ENCODE assay signal across 7 cellular contexts in the genomic region with DNA sequence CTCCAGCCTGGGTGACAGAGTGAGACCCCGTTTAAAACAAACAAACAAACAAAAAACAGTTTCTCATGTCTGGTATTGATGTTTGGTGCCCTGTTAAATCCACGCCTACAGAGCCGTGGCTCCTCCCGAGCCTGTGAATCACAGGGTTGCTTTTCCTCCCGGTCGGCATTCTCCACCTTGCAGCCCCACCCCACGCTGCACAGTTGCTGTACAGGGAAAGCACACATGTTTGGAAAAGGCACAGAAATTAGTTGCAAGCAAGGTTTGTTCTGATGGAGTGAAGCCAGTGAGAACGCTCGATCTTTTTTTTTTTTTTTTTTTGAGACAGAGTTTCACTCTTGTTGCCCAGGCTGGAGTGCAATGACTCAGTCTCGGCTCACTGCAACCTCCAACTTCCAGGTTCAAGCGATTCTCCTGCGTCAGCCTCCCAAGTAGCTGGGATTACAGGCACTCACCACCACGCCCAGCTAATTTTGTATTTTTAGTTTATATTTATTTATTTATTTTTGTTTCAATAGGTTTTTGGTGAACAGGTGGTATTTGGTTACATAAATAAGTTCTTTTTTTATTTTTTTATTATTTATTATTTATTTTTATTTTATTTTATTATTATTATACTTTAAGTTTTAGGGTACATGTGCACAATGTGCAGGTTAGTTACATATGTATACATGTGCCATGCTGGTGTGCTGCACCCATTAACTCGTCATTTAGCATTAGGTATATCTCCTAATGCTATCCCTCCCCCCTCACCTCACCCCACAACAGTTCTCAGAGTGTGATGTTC. TPM values are rescaled to one million over a fixed set of nuclear protein-coding genes. Genes with fewer than 3 reads are reported as not detected.
DNase-seq lines count a peak whose midpoint lies in the region; ATAC-seq and TF ChIP-seq lines count a peak whose summit lies in the region.
"Not testable (repeated sequence)": the region's sequence is repeated elsewhere in the genome, so short reads cannot be mapped to it uniquely, and the experiment has no call there.

No MANE protein-coding gene starts in this region.

- H3K27me3 Mint-ChIP-seq in MCF 10A (ENCODE audit: insufficient read depth, unreplicated experiment), result not testable (repeated sequence)

- peaks cover 33% of the 10 kb centered on the region for H3K36me3 Mint-ChIP-seq in MCF 10A (ENCODE audit: insufficient read depth, unreplicated experiment)

- not testable (repeated sequence) for TF ChIP-seq CTCF in MCF 10A (IDR thresholded peaks at IDR 0.05; ENCODE audit: unreplicated experiment); foreskin keratinocyte (conservative IDR thresholded peaks at IDR 0.05)

- POLR2A ChIA-PET in MCF 10A (lab: Yijun Ruan, JAX), result interaction anchor here (1.3 kb wide), 1 partner anchor 11 kb away, joined by 6 read pairs; no protein-coding TSS in a partner anchor

- H3K4me1 ChIP-seq in foreskin keratinocyte, result not testable (repeated sequence)

- H3K4me3 Mint-ChIP-seq in MCF 10A (ENCODE audit: unreplicated experiment), result peak overlapping the region; percentile 28

- CTCF ChIA-PET in MCF 10A (lab: Yijun Ruan, JAX), result interaction anchor here (0.9 kb wide), 1 partner anchor 130 kb away, joined by 3 read pairs; no protein-coding TSS in a partner anchor

- intact Hi-C loops in MCF 10A (cut with micrococcal nuclease); left colon (cut with DNase I, micrococcal nuclease); sciatic nerve (cut with DNase I): not testable (repeated sequence)

- not testable (repeated sequence) for BruUV-seq in MCF 10A (replicated peaks; lab: Mats Ljungman, UMichigan)

- H3K27ac Mint-ChIP-seq in MCF 10A (ENCODE audit: low read depth, unreplicated experiment), result not testable (repeated sequence)

- H3K4me1 Mint-ChIP-seq in MCF 10A (ENCODE audit: insufficient read depth, unreplicated experiment), result not testable (repeated sequence)

- ATAC-seq in foreskin keratinocyte (peak; percentile 86), left colon (peak; percentile 59)
- not testable (repeated sequence) for ATAC-seq in sciatic nerve

- H3K27me3 ChIP-seq in foreskin keratinocyte, result not testable (repeated sequence)

- H3K27ac ChIP-seq in foreskin keratinocyte, result not testable (repeated sequence)

- not testable (repeated sequence) for H3K9me3 Mint-ChIP-seq in MCF 10A (ENCODE audit: unreplicated experiment)

- peak; percentile 22 for DNase-seq in ELR (ENCODE audit: low read depth)
- peak; percentile 14 for DNase-seq in HT-29 (ENCODE audit: low spot score)
- peak; percentile 26 for DNase-seq in SW480 (ENCODE audit: low spot score)
- DNase-seq in MCF 10A (ENCODE audit: unreplicated experiment), result peak; percentile 53
- peak in 1 of 2 donors; percentile 56 for DNase-seq in foreskin keratinocyte
- DNase-seq in left colon, result not testable (repeated sequence)
- peak; percentile 12 for DNase-seq in sciatic nerve (ENCODE audit: low spot score)

RNA-seq across cellular contexts. Expression of gene PRKAR1B, which starts 16.5 kb away (rescaled TPM):
- total RNA-seq in HT-29 (2014; rRNA removed; shearing (Covaris generic)), result 70.8 and 78.0 TPM in 2 replicates
- total RNA-seq in MCF 10A (2022), result 25.4 and 31.5 TPM in 2 replicates
- total RNA-seq in foreskin keratinocyte, result 13.9 and 21.7 TPM in 2 replicates
- 15.0 and 25.2 TPM in 2 replicates for polyA plus RNA-seq in foreskin keratinocyte
- total RNA-seq in left colon, result 10 to 100 TPM; 26.5 to 31.0 TPM
- total RNA-seq in sciatic nerve, result 11.1 TPM

RNA-seq across cellular contexts. Expression of gene DNAAF5, which starts 17.0 kb away (rescaled TPM):
- 122 and 124 TPM in 2 replicates for total RNA-seq in HT-29 (2014; rRNA removed; shearing (Covaris generic))
- 35.6 and 37.6 TPM in 2 replicates for total RNA-seq in MCF 10A (2022)
- 40.4 and 42.4 TPM in 2 replicates for total RNA-seq in foreskin keratinocyte
- 22.6 and 26.3 TPM in 2 replicates for polyA plus RNA-seq in foreskin keratinocyte
- 10 to 100 TPM; 27.8 to 37.1 TPM for total RNA-seq in left colon
- total RNA-seq in sciatic nerve, result 19.0 TPM
